ENCODE assay signal across 20 cellular contexts in genomic region chr4:17665346-17665745, GRCh38. TPM values are rescaled to one million over a fixed set of nuclear protein-coding genes. Genes with fewer than 3 reads are reported as not detected.
DNase-seq lines count a peak whose midpoint lies in the region; ATAC-seq and FAIRE-seq lines count a peak whose summit lies in the region.
"Had no signal": no experiment of that assay in that cellular context is flagged by ENCODE, and none has a peak within 500 bp of the region (broad histone marks: within the 10 kb centered on the region; RNA-seq: fewer than 3 reads in every experiment).

No MANE protein-coding gene starts in this region.

- intact Hi-C loops in aorta (cut with DNase I), result no loop called here

- H3K27ac ChIP-seq in aorta (ENCODE audit: low read depth in 1 of 2, low read length in 2 of 2), result no peak overlapping the region
- H3K27ac ChIP-seq: lower lobe of right lung had no signal

- DNase-seq in left lobe of liver (ENCODE audit: low spot score) (no peak), aorta (no peak), frontal cortex (ENCODE audit: low spot score in 2 of 2) (no peak)
- DNase-seq: activated CD4-positive, alpha-beta memory T cell treated with anti-CD3 and anti-CD28 coated beads for 36 hours; BE2C; caudate nucleus; DMS153; foreskin fibroblast; H9; lower lobe of right lung; MM.1S; naive thymus-derived CD4-positive, alpha-beta T cell; NCI-H2171 treated with DMSO at 0.1 percent for 48 hours; SK-N-SH; stimulated activated CD4-positive, alpha-beta T cell treated with anti-CD3 and anti-CD28 coated beads, Interleukin-15, amount 100 ng/mL, for 24 hours had no signal

- peaks cover under 1% of the 10 kb centered on the region for H3K9me3 ChIP-seq in aorta (ENCODE audit: control insufficient read depth, low read length)
- H3K9me3 ChIP-seq: BE2C, lower lobe of right lung, SK-N-SH had no signal

- H3K4me3 ChIP-seq in aorta (ENCODE audit: low read length in 2 of 2), result no peak overlapping the region
- H3K4me3 ChIP-seq: lower lobe of right lung had no signal

- no peaks in the 10 kb centered on the region for H3K27me3 ChIP-seq in aorta (ENCODE audit: control insufficient read depth in 1 of 2, insufficient read depth in 2 of 2, low read length in 1 of 2)
- H3K27me3 ChIP-seq: BE2C had no signal

- 51 to 61% methylated on average over 1 of the region's 1 CpG for WGBS in aorta, 2 donors

- no peak for FAIRE-seq in frontal cortex (lab: Jason Lieb, UNC)

- no peaks in the 10 kb centered on the region for H3K36me3 ChIP-seq in aorta (ENCODE audit: control insufficient read depth in 1 of 2, insufficient read depth in 2 of 2, low read length in 1 of 2)
- H3K36me3 ChIP-seq: BE2C, lower lobe of right lung had no signal

- ATAC-seq in GM18868 (IDR thresholded peaks at IDR 0.05; ENCODE audit: unreplicated experiment) (peak; percentile 22), GM21515 (IDR thresholded peaks at IDR 0.05; ENCODE audit: unreplicated experiment) (peak; percentile 36), HG03432 (IDR thresholded peaks at IDR 0.05; ENCODE audit: unreplicated experiment) (peak; percentile 30), left lobe of liver (peak; percentile 20), esophagus mucosa (no peak), HG03025 (IDR thresholded peaks at IDR 0.05; ENCODE audit: low FRiP score, unreplicated experiment) (no peak), aorta (ENCODE audit: low FRiP score) (no peak)
- ATAC-seq: lower lobe of right lung had no signal

- H3K4me1 ChIP-seq in aorta (ENCODE audit: control insufficient read depth in 1 of 2, insufficient read depth in 2 of 2, low read length in 2 of 2), result no peaks in the 10 kb centered on the region
- H3K4me1 ChIP-seq: lower lobe of right lung had no signal

RNA-seq across cellular contexts. Expression of gene MED28, which starts 50.9 kb away (rescaled TPM):
- 15.9 TPM for total RNA-seq in left lobe of liver
- 34.4 TPM for total RNA-seq in esophagus mucosa
- 10 to 100 TPM; 40.9 to 52.7 TPM for total RNA-seq in aorta
- 10 to 100 TPM; 10.2 to 12.8 TPM for polyA plus RNA-seq in aorta
- total RNA-seq in frontal cortex, result 26.5 TPM

Comparison
In these comparisons a context has a peak if more than half of its experiments do, and no peak if none do; other contexts are left out.
1. ATAC-seq: peak in GM18868 (single experiment), GM21515 (single experiment), HG03432 (single experiment) and left lobe of liver (single experiment); none in esophagus mucosa (single experiment), HG03025 (single experiment) and aorta (single experiment).